ENCODE assay signal across 17 cellular contexts in genomic region chr6:16903470-16903869, GRCh38.
A peak's percentile ranks its signal among the peaks of the same experiment; 100 is the strongest.
DNase-seq lines count a peak whose midpoint lies in the region; ATAC-seq and TF ChIP-seq lines count a peak whose summit lies in the region.
"Had no signal": no experiment of that assay in that cellular context is flagged by ENCODE, and none has a peak within 500 bp of the region (broad histone marks: within the 10 kb centered on the region; RNA-seq: fewer than 3 reads in every experiment).

No MANE protein-coding gene starts in this region.

- H3K4me2 ChIP-seq in osteoblast (ENCODE audit: insufficient read depth, low read length), result peak overlapping the region; percentile 47

- peak overlapping the region; percentile 8 for H3K4me3 ChIP-seq in osteoblast (ENCODE audit: insufficient read depth, low read length)
- H3K4me3 ChIP-seq: heart right ventricle, prostate gland had no signal

- no peak for TF ChIP-seq CTCF in osteoblast (IDR thresholded peaks at IDR 0.05; ENCODE audit: extremely low read depth, low read depth, low read length)

- H3K4me1 ChIP-seq in osteoblast (ENCODE audit: insufficient read depth, low read length), result peaks cover 20% of the 10 kb centered on the region
- H3K4me1 ChIP-seq: prostate gland had no signal

- no peaks in the 10 kb centered on the region for H3K36me3 ChIP-seq in osteoblast (ENCODE audit: insufficient read depth, low read length)
- H3K36me3 ChIP-seq: heart right ventricle, prostate gland had no signal

- no peaks in the 10 kb centered on the region for H3K79me2 ChIP-seq in osteoblast (ENCODE audit: insufficient read depth, low read length)

- H2AFZ ChIP-seq in osteoblast (ENCODE audit: low read length), result no peak overlapping the region

- H3K9me3 ChIP-seq in osteoblast (ENCODE audit: low read depth, low read length), result no peaks in the 10 kb centered on the region
- H3K9me3 ChIP-seq: heart right ventricle, prostate gland had no signal

- H4K20me1 ChIP-seq in osteoblast (ENCODE audit: insufficient read depth, low read length), result no peaks in the 10 kb centered on the region

- H3K27me3 ChIP-seq in osteoblast (ENCODE audit: insufficient read depth, low read length), result peaks cover 24% of the 10 kb centered on the region

- no peak for ATAC-seq in GM19351 (IDR thresholded peaks at IDR 0.05; ENCODE audit: unreplicated experiment)

- no peak overlapping the region for H3K27ac ChIP-seq in osteoblast (ENCODE audit: low read depth, low read length)
- H3K27ac ChIP-seq: prostate gland had no signal

- DNase-seq in GM04504 (ENCODE audit: low read depth) (peak; percentile 35), NOMO-1 (lab: John Stamatoyannopoulos, UW; ENCODE audit: unreplicated experiment in 2 of 2) (peak; percentile 52 to 84), dermis blood vessel endothelial cell (peak; percentile 3), osteoblast (ENCODE audit: insufficient read length, low spot score, missing footprints) (peak; percentile 59), NCI-H1694 treated with DMSO at 0.1 percent for 48 hours (lab: John Stamatoyannopoulos, UW) (no peak), germinal center (ENCODE audit: low spot score) (no peak), GF-D8 (lab: John Stamatoyannopoulos, UW) (no peak)
- DNase-seq: activated CD4-positive, alpha-beta memory T cell treated with anti-CD3 and anti-CD28 coated beads for 36 hours; activated naive CD4-positive, alpha-beta T cell; cortex of kidney; DMS153; heart right ventricle; mammary epithelial cell; NCI-H774; T-helper 2 cell had no signal

Comparison
In these comparisons a context has a peak if more than half of its experiments do, and no peak if none do; other contexts are left out.
1. DNase-seq: peak in GM04504 (single experiment), NOMO-1 (2 of 2), dermis blood vessel endothelial cell (single experiment) and osteoblast (single experiment); none in NCI-H1694 treated with DMSO at 0.1 percent for 48 hours (single experiment), germinal center (single experiment) and GF-D8 (single experiment).